1 cellular context compared by ENCODE assay signal in genomic region chr5:74684900-74685851, GRCh38.
TF ChIP-seq lines count a peak whose summit lies in the region.

TSS of gene HEXB (plus strand) at chr5:74685233. CDS start at chr5:74685261, 28 bp downstream.

TF ChIP-seq in K562, 482 proteins besides CTCF, POLR2A, EP300 and RAD21 (continued from another document and continues in another):
- TF ChIP-seq, protein P1, sequence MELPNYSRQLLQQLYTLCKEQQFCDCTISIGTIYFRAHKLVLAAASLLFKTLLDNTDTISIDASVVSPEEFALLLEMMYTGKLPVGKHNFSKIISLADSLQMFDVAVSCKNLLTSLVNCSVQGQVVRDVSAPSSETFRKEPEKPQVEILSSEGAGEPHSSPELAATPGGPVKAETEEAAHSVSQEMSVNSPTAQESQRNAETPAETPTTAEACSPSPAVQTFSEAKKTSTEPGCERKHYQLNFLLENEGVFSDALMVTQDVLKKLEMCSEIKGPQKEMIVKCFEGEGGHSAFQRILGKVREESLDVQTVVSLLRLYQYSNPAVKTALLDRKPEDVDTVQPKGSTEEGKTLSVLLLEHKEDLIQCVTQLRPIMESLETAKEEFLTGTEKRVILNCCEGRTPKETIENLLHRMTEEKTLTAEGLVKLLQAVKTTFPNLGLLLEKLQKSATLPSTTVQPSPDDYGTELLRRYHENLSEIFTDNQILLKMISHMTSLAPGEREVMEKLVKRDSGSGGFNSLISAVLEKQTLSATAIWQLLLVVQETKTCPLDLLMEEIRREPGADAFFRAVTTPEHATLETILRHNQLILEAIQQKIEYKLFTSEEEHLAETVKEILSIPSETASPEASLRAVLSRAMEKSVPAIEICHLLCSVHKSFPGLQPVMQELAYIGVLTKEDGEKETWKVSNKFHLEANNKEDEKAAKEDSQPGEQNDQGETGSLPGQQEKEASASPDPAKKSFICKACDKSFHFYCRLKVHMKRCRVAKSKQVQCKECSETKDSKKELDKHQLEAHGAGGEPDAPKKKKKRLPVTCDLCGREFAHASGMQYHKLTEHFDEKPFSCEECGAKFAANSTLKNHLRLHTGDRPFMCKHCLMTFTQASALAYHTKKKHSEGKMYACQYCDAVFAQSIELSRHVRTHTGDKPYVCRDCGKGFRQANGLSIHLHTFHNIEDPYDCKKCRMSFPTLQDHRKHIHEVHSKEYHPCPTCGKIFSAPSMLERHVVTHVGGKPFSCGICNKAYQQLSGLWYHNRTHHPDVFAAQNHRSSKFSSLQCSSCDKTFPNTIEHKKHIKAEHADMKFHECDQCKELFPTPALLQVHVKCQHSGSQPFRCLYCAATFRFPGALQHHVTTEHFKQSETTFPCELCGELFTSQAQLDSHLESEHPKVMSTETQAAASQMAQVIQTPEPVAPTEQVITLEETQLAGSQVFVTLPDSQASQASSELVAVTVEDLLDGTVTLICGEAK (IDR thresholded peaks at IDR 0.05) = peak; percentile 40; the same call in 1 of the 2 replicates
- TF ChIP-seq, protein P1 (CRISPR knock-in tag; IDR thresholded peaks at IDR 0.05) = no peak
- TF ChIP-seq TCF15 (CRISPR knock-in tag; IDR thresholded peaks at IDR 0.05) (no peak), ARHGAP35 (IDR thresholded peaks at IDR 0.05; ENCODE audit: partially characterized antibody) (no peak), ZFP1 (CRISPR knock-in tag; IDR thresholded peaks at IDR 0.05) (no peak), ZBTB33 (CRISPR knock-in tag; IDR thresholded peaks at IDR 0.05) (no peak), GTF2F1 (IDR thresholded peaks at IDR 0.05; ENCODE audit: low read depth, low read length) (no peak), CBFA2T2 (conservative IDR thresholded peaks at IDR 0.05) (no peak), ZC3H4 (CRISPR knock-in tag; IDR thresholded peaks at IDR 0.05; ENCODE audit: borderline replicate concordance) (no peak), NFYB (IDR thresholded peaks at IDR 0.05; ENCODE audit: extremely low read depth, insufficient read length) (no peak), KLF13 (tag; IDR thresholded peaks at IDR 0.05; ENCODE audit: borderline replicate concordance, low read depth) (no peak), JUN (IDR thresholded peaks at IDR 0.05; ENCODE audit: borderline replicate concordance, low read depth, low read length) (peak; percentile 83), JUN (CRISPR knock-in tag; IDR thresholded peaks at IDR 0.05; ENCODE audit: borderline replicate concordance) (no peak; the same call in 1 of the 2 replicates), MITF (IDR thresholded peaks at IDR 0.05) (peak; percentile 78; the same call in 1 of the 2 replicates), MAFG (tag; conservative IDR thresholded peaks at IDR 0.05) (no peak), TCF7 (IDR thresholded peaks at IDR 0.05; ENCODE audit: borderline replicate concordance) (no peak), ZNF780A (CRISPR knock-in tag; IDR thresholded peaks at IDR 0.05) (no peak), HINFP (tag; conservative IDR thresholded peaks at IDR 0.05; ENCODE audit: low read depth) (no peak), HNRNPLL (IDR thresholded peaks at IDR 0.05; ENCODE audit: low read depth, low read length, poor library complexity, severe bottlenecking) (no peak), KAT8 (IDR thresholded peaks at IDR 0.05; ENCODE audit: low read depth) (no peak), BRF2 (IDR thresholded peaks at IDR 0.05; ENCODE audit: borderline replicate concordance, insufficient read depth, insufficient read length) (no peak), FOXP1 (CRISPR knock-in tag; IDR thresholded peaks at IDR 0.05) (peak; percentile 45; the same call in 1 of the 2 replicates), DDX20 (tag; IDR thresholded peaks at IDR 0.05; ENCODE audit: low read depth) (no peak), KDM4B (IDR thresholded peaks at IDR 0.05; ENCODE audit: borderline replicate concordance in 2 of 2, low read depth in 1 of 2) (no peak), POLR2G (IDR thresholded peaks at IDR 0.05; ENCODE audit: low read depth, low read length) (peak; percentile 99), NR2C2 (CRISPR knock-in tag; IDR thresholded peaks at IDR 0.05) (no peak), NR2C2 (tag; IDR thresholded peaks at IDR 0.05) (peak; percentile 31; the same call in 1 of the 2 replicates), BCOR (IDR thresholded peaks at IDR 0.05) (peak; percentile 66; the same call in 1 of the 2 replicates), ZFP91 (CRISPR knock-in tag; IDR thresholded peaks at IDR 0.05) (no peak), FIP1L1 (IDR thresholded peaks at IDR 0.05; ENCODE audit: low read depth, low read length, poor library complexity, severe bottlenecking) (peak; percentile 26), SRF (CRISPR knock-in tag; IDR thresholded peaks at IDR 0.05) (0 out of 4 replicates have a peak, but pooled peaks of 1 of the 2 experiments have one; percentile 39), GTF2A2 (tag; IDR thresholded peaks at IDR 0.05) (no peak)
- TF ChIP-seq, protein P2, sequence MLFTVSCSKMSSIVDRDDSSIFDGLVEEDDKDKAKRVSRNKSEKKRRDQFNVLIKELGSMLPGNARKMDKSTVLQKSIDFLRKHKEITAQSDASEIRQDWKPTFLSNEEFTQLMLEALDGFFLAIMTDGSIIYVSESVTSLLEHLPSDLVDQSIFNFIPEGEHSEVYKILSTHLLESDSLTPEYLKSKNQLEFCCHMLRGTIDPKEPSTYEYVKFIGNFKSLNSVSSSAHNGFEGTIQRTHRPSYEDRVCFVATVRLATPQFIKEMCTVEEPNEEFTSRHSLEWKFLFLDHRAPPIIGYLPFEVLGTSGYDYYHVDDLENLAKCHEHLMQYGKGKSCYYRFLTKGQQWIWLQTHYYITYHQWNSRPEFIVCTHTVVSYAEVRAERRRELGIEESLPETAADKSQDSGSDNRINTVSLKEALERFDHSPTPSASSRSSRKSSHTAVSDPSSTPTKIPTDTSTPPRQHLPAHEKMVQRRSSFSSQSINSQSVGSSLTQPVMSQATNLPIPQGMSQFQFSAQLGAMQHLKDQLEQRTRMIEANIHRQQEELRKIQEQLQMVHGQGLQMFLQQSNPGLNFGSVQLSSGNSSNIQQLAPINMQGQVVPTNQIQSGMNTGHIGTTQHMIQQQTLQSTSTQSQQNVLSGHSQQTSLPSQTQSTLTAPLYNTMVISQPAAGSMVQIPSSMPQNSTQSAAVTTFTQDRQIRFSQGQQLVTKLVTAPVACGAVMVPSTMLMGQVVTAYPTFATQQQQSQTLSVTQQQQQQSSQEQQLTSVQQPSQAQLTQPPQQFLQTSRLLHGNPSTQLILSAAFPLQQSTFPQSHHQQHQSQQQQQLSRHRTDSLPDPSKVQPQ (CRISPR knock-in tag; IDR thresholded peaks at IDR 0.05; ENCODE audit: borderline replicate concordance) = no peak
- TF ChIP-seq, protein P3, sequence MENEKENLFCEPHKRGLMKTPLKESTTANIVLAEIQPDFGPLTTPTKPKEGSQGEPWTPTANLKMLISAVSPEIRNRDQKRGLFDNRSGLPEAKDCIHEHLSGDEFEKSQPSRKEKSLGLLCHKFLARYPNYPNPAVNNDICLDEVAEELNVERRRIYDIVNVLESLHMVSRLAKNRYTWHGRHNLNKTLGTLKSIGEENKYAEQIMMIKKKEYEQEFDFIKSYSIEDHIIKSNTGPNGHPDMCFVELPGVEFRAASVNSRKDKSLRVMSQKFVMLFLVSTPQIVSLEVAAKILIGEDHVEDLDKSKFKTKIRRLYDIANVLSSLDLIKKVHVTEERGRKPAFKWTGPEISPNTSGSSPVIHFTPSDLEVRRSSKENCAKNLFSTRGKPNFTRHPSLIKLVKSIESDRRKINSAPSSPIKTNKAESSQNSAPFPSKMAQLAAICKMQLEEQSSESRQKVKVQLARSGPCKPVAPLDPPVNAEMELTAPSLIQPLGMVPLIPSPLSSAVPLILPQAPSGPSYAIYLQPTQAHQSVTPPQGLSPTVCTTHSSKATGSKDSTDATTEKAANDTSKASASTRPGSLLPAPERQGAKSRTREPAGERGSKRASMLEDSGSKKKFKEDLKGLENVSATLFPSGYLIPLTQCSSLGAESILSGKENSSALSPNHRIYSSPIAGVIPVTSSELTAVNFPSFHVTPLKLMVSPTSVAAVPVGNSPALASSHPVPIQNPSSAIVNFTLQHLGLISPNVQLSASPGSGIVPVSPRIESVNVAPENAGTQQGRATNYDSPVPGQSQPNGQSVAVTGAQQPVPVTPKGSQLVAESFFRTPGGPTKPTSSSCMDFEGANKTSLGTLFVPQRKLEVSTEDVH (IDR thresholded peaks at IDR 0.05; ENCODE audit: low read depth, partially characterized antibody) = no peak
